Comparison of ENCODE assay signal across 10 cellular contexts in genomic region chrY:11334151-11334550, GRCh38.
DNase-seq lines count a peak whose midpoint lies in the region; ATAC-seq and TF ChIP-seq lines count a peak whose summit lies in the region.
"Had no signal": no experiment of that assay in that cellular context is flagged by ENCODE, and none has a peak within 500 bp of the region (broad histone marks: within the 10 kb centered on the region; RNA-seq: fewer than 3 reads in every experiment).

No MANE protein-coding gene starts in this region.

- no peaks in the 10 kb centered on the region for H3K27me3 ChIP-seq in GM06990 (replicated peaks; ENCODE audit: control insufficient read depth, insufficient read depth, low read length)

- no peak for ATAC-seq in activated T-helper 17 cell treated with anti-CD3 and anti-CD28 coated beads, Interleukin-2, amount 50 U/mL, for 72 hours (replicated peaks)
- ATAC-seq in GM18520 (IDR thresholded peaks at IDR 0.05; ENCODE audit: unreplicated experiment), result no peak

- H3K27ac Mint-ChIP-seq in activated T-helper 17 cell treated with anti-CD3 and anti-CD28 coated beads, Interleukin-2, amount 50 U/mL, for 72 hours, result no peak overlapping the region
- H3K27ac Mint-ChIP-seq: naive B cell had no signal

- no peak for TF ChIP-seq CTCF in GM06990 (IDR thresholded peaks at IDR 0.05; ENCODE audit: insufficient read depth, low read length, poor library complexity, severe bottlenecking)

- DNase-seq in GM06990 (ENCODE audit: extremely low read depth, insufficient read length), result peak; percentile 11
- DNase-seq in RPMI7951 (ENCODE audit: low read depth), result peak; percentile 4
- DNase-seq in fibroblast of gingiva (ENCODE audit: low read depth), result peak; percentile 17
- peak in 8 of 10 donors; percentile 7 to 79 (median 14) for DNase-seq in posterior cingulate gyrus
- DNase-seq in NCI-H510A (lab: John Stamatoyannopoulos, UW), result no peak
- DNase-seq in activated CD4-positive, CD25-positive, alpha-beta regulatory T cell (lab: John Stamatoyannopoulos, UW), result no peak
- DNase-seq: naive B cell had no signal

- H3K4me3 Mint-ChIP-seq in activated T-helper 17 cell treated with anti-CD3 and anti-CD28 coated beads, Interleukin-2, amount 50 U/mL, for 72 hours, result no peak overlapping the region
- H3K4me3 Mint-ChIP-seq: naive B cell had no signal

- intact Hi-C loops in posterior cingulate gyrus (cut with DNase I), result no loop called here

- H3K4me3 ChIP-seq in GM06990 (replicated peaks; ENCODE audit: low read depth, low read length), result no peak overlapping the region
- H3K4me3 ChIP-seq: HAP-1 had no signal

- no peaks in the 10 kb centered on the region for H3K4me1 Mint-ChIP-seq in activated T-helper 17 cell treated with anti-CD3 and anti-CD28 coated beads, Interleukin-2, amount 50 U/mL, for 72 hours
- H3K4me1 Mint-ChIP-seq: naive B cell had no signal

- no peaks in the 10 kb centered on the region for H3K27me3 Mint-ChIP-seq in activated T-helper 17 cell treated with anti-CD3 and anti-CD28 coated beads, Interleukin-2, amount 50 U/mL, for 72 hours
- H3K27me3 Mint-ChIP-seq: naive B cell had no signal

- H3K36me3 ChIP-seq in GM06990 (ENCODE audit: control insufficient read depth, insufficient read depth, low read length), result no peaks in the 10 kb centered on the region
- H3K36me3 ChIP-seq: HAP-1 had no signal

- H3K36me3 Mint-ChIP-seq in activated T-helper 17 cell treated with anti-CD3 and anti-CD28 coated beads, Interleukin-2, amount 50 U/mL, for 72 hours (ENCODE audit: low read depth), result no peaks in the 10 kb centered on the region
- H3K36me3 Mint-ChIP-seq: naive B cell had no signal

- no peaks in the 10 kb centered on the region for H3K9me3 Mint-ChIP-seq in activated T-helper 17 cell treated with anti-CD3 and anti-CD28 coated beads, Interleukin-2, amount 50 U/mL, for 72 hours
- H3K9me3 Mint-ChIP-seq: naive B cell had no signal

Comparison
In these comparisons a context has a peak if more than half of its experiments do, and no peak if none do; other contexts are left out.
1. DNase-seq: peak in GM06990 (single experiment), RPMI7951 (single experiment), fibroblast of gingiva (single experiment) and posterior cingulate gyrus (8 of 10); none in NCI-H510A (single experiment) and activated CD4-positive, CD25-positive, alpha-beta regulatory T cell (0 of 4).